Comparison of ENCODE assay signal across 1 cellular context in genomic region chr19:11573324-11573723, GRCh38. TPM values are rescaled to one million over a fixed set of nuclear protein-coding genes. Genes with fewer than 3 reads are reported as not detected.
"Had no signal": no experiment of that assay in that cellular context is flagged by ENCODE, and none has a peak within 500 bp of the region (broad histone marks: within the 10 kb centered on the region; RNA-seq: fewer than 3 reads in every experiment).

No MANE protein-coding gene starts in this region.

RNA-seq across cellular contexts. Expression of gene CNN1, which starts 34.7 kb away (rescaled TPM):
- polyA plus RNA-seq: IgD-negative memory B cell had no signal
